ENCODE assay signal across 8 cellular contexts in the genomic region with DNA sequence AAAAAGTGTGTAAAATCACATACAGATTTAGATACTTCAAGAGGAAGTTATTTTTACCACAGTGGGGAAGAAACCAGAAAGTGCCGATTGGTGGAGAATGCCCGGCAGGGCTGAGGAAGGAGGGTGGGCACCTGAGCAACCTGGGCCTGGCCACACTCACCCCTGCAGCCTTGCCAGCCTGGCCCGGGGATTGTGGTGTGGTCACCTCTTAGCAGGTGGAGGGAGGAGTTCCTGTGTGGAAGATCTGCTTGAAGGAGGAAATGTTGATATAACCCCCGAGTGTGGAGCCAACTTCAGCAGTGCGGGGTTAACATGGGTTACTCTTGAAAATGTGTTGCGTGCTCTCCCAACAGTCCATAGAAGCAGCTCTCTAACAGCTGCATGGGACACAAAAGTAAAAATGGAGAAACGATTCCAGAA. TPM values are rescaled to one million over a fixed set of nuclear protein-coding genes. Genes with fewer than 3 reads are reported as not detected.
DNase-seq lines count a peak whose midpoint lies in the region; ATAC-seq and TF ChIP-seq lines count a peak whose summit lies in the region.

No MANE protein-coding gene starts in this region.

- H3K4me3 ChIP-seq in body of pancreas: no peak overlapping the region

- no peaks in the 10 kb centered on the region for H3K36me3 Mint-ChIP-seq in CD4-positive, alpha-beta T cell (ENCODE audit: low read depth)
- peaks cover 1% of the 10 kb centered on the region for H3K36me3 Mint-ChIP-seq in memory B cell

- in situ Hi-C loops in KBM-7 (cut with MboI; ENCODE audit: low pct_unique_long_range_greater_than_20kb, low sequenced_read_pairs): no loop called here

- no peaks in the 10 kb centered on the region for H3K27me3 ChIP-seq in CD4-positive, alpha-beta T cell (ENCODE audit: control insufficient read depth, insufficient read depth, low read length)
- no peaks in the 10 kb centered on the region for H3K27me3 ChIP-seq in body of pancreas

- no peaks in the 10 kb centered on the region for H3K9me3 ChIP-seq in CD4-positive, alpha-beta T cell (ENCODE audit: control insufficient read depth, low read length)
- no peaks in the 10 kb centered on the region for H3K9me3 ChIP-seq in body of pancreas

- intact Hi-C loops in CD4-positive, alpha-beta T cell (cut with DNase I, micrococcal nuclease): loop anchor here in 1 of 2 experiments (2.0 to 5.0 kb wide), 2 partner anchors 15 to 71 kb away; a partner anchor contains a TSS
- intact Hi-C loops in body of pancreas (cut with DNase I): no loop called here

- H3K4me3 Mint-ChIP-seq in CD4-positive, alpha-beta T cell: peak overlapping the region; percentile 63
- peak overlapping the region; percentile 85 for H3K4me3 Mint-ChIP-seq in memory B cell

- peak overlapping the region; percentile 78 for H3K27ac ChIP-seq in CD4-positive, alpha-beta T cell (ENCODE audit: low read depth, low read length)
- no peak overlapping the region for H3K27ac ChIP-seq in body of pancreas

- peaks cover 71% of the 10 kb centered on the region for H3K4me1 Mint-ChIP-seq in CD4-positive, alpha-beta T cell (ENCODE audit: low read depth)
- H3K4me1 Mint-ChIP-seq in memory B cell: peaks cover 63% of the 10 kb centered on the region

- peak in 4 of 10 experiments; percentile 10 to 52 (median 36) for DNase-seq in CD4-positive, alpha-beta T cell
- DNase-seq in KBM-7: peak; percentile 82
- peak in 2 of 4 donors; percentile 27 to 44 for DNase-seq in body of pancreas
- DNase-seq in memory B cell (ENCODE audit: low spot score in 2 of 2): peak; percentile 32 to 45
- DNase-seq in SHP77 treated with DMSO at 0.1 percent for 48 hours (lab: John Stamatoyannopoulos, UW): no peak
- DNase-seq in COLO668 (lab: John Stamatoyannopoulos, UW; ENCODE audit: unreplicated experiment): no peak

- POLR2A ChIA-PET in CD4-positive, alpha-beta T cell (lab: Charles Lee): interaction anchor here (0.7 to 4.9 kb wide), 6 partner anchors 9 to 957 kb away, joined by 3 to 34 read pairs (median 5); a partner anchor contains a TSS

- no peak for TF ChIP-seq CTCF in CD4-positive, alpha-beta T cell (IDR thresholded peaks at IDR 0.05)
- TF ChIP-seq CTCF in body of pancreas (IDR thresholded peaks at IDR 0.05): no peak

- WGBS in body of pancreas, 2 donors: 53 to 55% methylated on average over 7 of the region's 7 CpGs

- H3K9me3 Mint-ChIP-seq in CD4-positive, alpha-beta T cell: no peaks in the 10 kb centered on the region
- H3K9me3 Mint-ChIP-seq in memory B cell: no peaks in the 10 kb centered on the region

- TF ChIP-seq POLR2A in body of pancreas (IDR thresholded peaks at IDR 0.05): no peak

- H3K4me1 ChIP-seq in body of pancreas: peaks cover 15% of the 10 kb centered on the region

- peak; percentile 36 for ATAC-seq in CD4-positive, alpha-beta T cell (ENCODE audit: poor library complexity)
- ATAC-seq in body of pancreas (peak; percentile 21), memory B cell (ENCODE audit: low read depth) (peak; percentile 12), HG03097 (IDR thresholded peaks at IDR 0.05; ENCODE audit: low FRiP score, unreplicated experiment) (no peak), GM21526 (IDR thresholded peaks at IDR 0.05; ENCODE audit: low FRiP score, unreplicated experiment) (no peak)

- CTCF ChIA-PET in CD4-positive, alpha-beta T cell (lab: Charles Lee): interaction anchor here (1.8 kb wide), 1 partner anchor 14 kb away, joined by 5 read pairs; no protein-coding TSS in a partner anchor

- H3K27ac Mint-ChIP-seq in CD4-positive, alpha-beta T cell: peak overlapping the region; percentile 84
- peak overlapping the region; percentile 99 for H3K27ac Mint-ChIP-seq in memory B cell

- H3K27me3 Mint-ChIP-seq in CD4-positive, alpha-beta T cell: no peaks in the 10 kb centered on the region
- no peaks in the 10 kb centered on the region for H3K27me3 Mint-ChIP-seq in memory B cell

- no peaks in the 10 kb centered on the region for H3K36me3 ChIP-seq in body of pancreas (replicated peaks in 1 of 2; ENCODE audit: insufficient read depth in 1 of 2, low read depth in 2 of 2)

RNA-seq across cellular contexts. Expression of a gene that starts 14.7 kb away (rescaled TPM):
- 1 to 10 TPM; 1.9 to 3.7 TPM for total RNA-seq in CD4-positive, alpha-beta T cell
- total RNA-seq in body of pancreas: 10 to 100 TPM; 11.4 to 28.3 TPM

Comparison
In these comparisons a context has a peak if more than half of its experiments do, and no peak if none do; other contexts are left out.
1. ATAC-seq: peak in CD4-positive, alpha-beta T cell (single experiment), body of pancreas (single experiment) and memory B cell (single experiment); none in HG03097 (single experiment) and GM21526 (single experiment).
2. DNase-seq: peak in KBM-7 (single experiment) and memory B cell (2 of 2); none in SHP77 treated with DMSO at 0.1 percent for 48 hours (single experiment) and COLO668 (single experiment).